9 cellular contexts compared by ENCODE assay signal in genomic region chr11:73218830-73219215, GRCh38. TPM values are rescaled to one million over a fixed set of nuclear protein-coding genes. Genes with fewer than 3 reads are reported as not detected.
DNase-seq lines count a peak whose midpoint lies in the region; ATAC-seq and TF ChIP-seq lines count a peak whose summit lies in the region.
"Had no signal": no experiment of that assay in that cellular context is flagged by ENCODE, and none has a peak within 500 bp of the region (broad histone marks: within the 10 kb centered on the region; RNA-seq: fewer than 3 reads in every experiment).

No MANE protein-coding gene starts in this region.

- H3K9ac ChIP-seq in OCI-LY1 (ENCODE audit: low read length): no peak overlapping the region
- peak overlapping the region; percentile 47 to 70 for H3K9ac ChIP-seq in mucosa of rectum (ENCODE audit: low read depth in 1 of 2, low read length in 2 of 2)

- H3K27me3 Mint-ChIP-seq in activated CD8-positive, alpha-beta memory T cell treated with anti-CD3 and anti-CD28 coated beads, Interleukin-2, amount 10 ng/mL, durations not matched to agents 7 days and 5 days: peaks cover 38% of the 10 kb centered on the region

- H3K9me3 Mint-ChIP-seq in activated CD8-positive, alpha-beta memory T cell treated with anti-CD3 and anti-CD28 coated beads, Interleukin-2, amount 10 ng/mL, durations not matched to agents 7 days and 5 days (ENCODE audit: low read depth): no peaks in the 10 kb centered on the region

- no peaks in the 10 kb centered on the region for H3K36me3 Mint-ChIP-seq in activated CD8-positive, alpha-beta memory T cell treated with anti-CD3 and anti-CD28 coated beads, Interleukin-2, amount 10 ng/mL, durations not matched to agents 7 days and 5 days

- intact Hi-C loops in thyroid gland (cut with DNase I): no loop called here

- H4K20me1 ChIP-seq in OCI-LY1 (ENCODE audit: insufficient read depth, low read length): no peaks in the 10 kb centered on the region

- H3K27me3 ChIP-seq in OCI-LY1 (ENCODE audit: insufficient read depth, low read length): peaks cover under 1% of the 10 kb centered on the region; the same call in 1 of the 2 replicates
- H3K27me3 ChIP-seq in ectodermal cell (ENCODE audit: control insufficient read depth, insufficient read depth, low read length, poor library complexity, severe bottlenecking): peaks cover 36% of the 10 kb centered on the region
- no peaks in the 10 kb centered on the region for H3K27me3 ChIP-seq in mucosa of rectum (ENCODE audit: control insufficient read depth in 2 of 2, insufficient read depth in 2 of 2, low read length in 2 of 2)
- H3K27me3 ChIP-seq in thyroid gland: no peaks in the 10 kb centered on the region
- H3K27me3 ChIP-seq: SJSA1 had no signal

- H3K4me1 ChIP-seq in OCI-LY1 (ENCODE audit: insufficient read depth, low read length, severe bottlenecking): no peaks in the 10 kb centered on the region
- peaks cover 7% of the 10 kb centered on the region for H3K4me1 ChIP-seq in ectodermal cell (ENCODE audit: control insufficient read depth, insufficient read depth, low read length)
- peaks cover 12 to 15% of the 10 kb centered on the region in 2 donors for H3K4me1 ChIP-seq in mucosa of rectum (ENCODE audit: control insufficient read depth in 2 of 2, insufficient read depth in 2 of 2, low read length in 2 of 2)
- H3K4me1 ChIP-seq in thyroid gland: peaks cover 56 to 62% of the 10 kb centered on the region in 2 donors
- H3K4me1 ChIP-seq: SJSA1 had no signal

- peak overlapping the region; percentile 64; the same call in 1 of the 2 replicates for H3K4me2 ChIP-seq in OCI-LY1 (ENCODE audit: low read length)

- WGBS in ectodermal cell, 2 experiments: 41 to 42% methylated on average over 9 of the region's 9 CpGs
- 26 to 43% methylated on average over 5 to 6 of the region's 9 CpGs for WGBS in thyroid gland, 2 donors

- DNase-seq in thyroid gland (no peak), NCI-H2227 (lab: John Stamatoyannopoulos, UW; ENCODE audit: unreplicated experiment) (no peak), NCI-H82 treated with DMSO at 0.1 percent for 48 hours (lab: John Stamatoyannopoulos, UW; ENCODE audit: unreplicated experiment) (no peak)
- DNase-seq in activated CD8-positive, alpha-beta memory T cell treated with anti-CD3 and anti-CD28 coated beads, Interleukin-2, amount 10 ng/mL, durations not matched to agents 7 days and 5 days: no peak
- DNase-seq: activated gamma-delta T cell had no signal

- no peaks in the 10 kb centered on the region for H3K36me3 ChIP-seq in OCI-LY1 (ENCODE audit: insufficient read depth, low read length)
- H3K36me3 ChIP-seq in ectodermal cell (ENCODE audit: control insufficient read depth, insufficient read depth, low read length): no peaks in the 10 kb centered on the region
- no peaks in the 10 kb centered on the region for H3K36me3 ChIP-seq in mucosa of rectum (ENCODE audit: control insufficient read depth in 2 of 2, insufficient read depth in 2 of 2, low read length in 2 of 2)
- no peaks in the 10 kb centered on the region for H3K36me3 ChIP-seq in thyroid gland
- H3K36me3 ChIP-seq: SJSA1 had no signal

- H2AFZ ChIP-seq in OCI-LY1 (ENCODE audit: low read length): no peak overlapping the region

- no peaks in the 10 kb centered on the region for H3K9me3 ChIP-seq in OCI-LY1 (ENCODE audit: low read length)
- H3K9me3 ChIP-seq in ectodermal cell (ENCODE audit: control insufficient read depth, low read length): no peaks in the 10 kb centered on the region
- H3K9me3 ChIP-seq in mucosa of rectum (ENCODE audit: control insufficient read depth in 2 of 2, low read length in 2 of 2): no peaks in the 10 kb centered on the region
- no peaks in the 10 kb centered on the region for H3K9me3 ChIP-seq in thyroid gland
- H3K9me3 ChIP-seq: SJSA1 had no signal

- H3K27ac ChIP-seq in OCI-LY1 (ENCODE audit: low read depth, low read length, poor library complexity, severe bottlenecking): no peak overlapping the region
- H3K27ac ChIP-seq in ectodermal cell (ENCODE audit: insufficient read depth, low read depth, low read length, poor library complexity, severe bottlenecking): no peak overlapping the region
- H3K27ac ChIP-seq in mucosa of rectum (ENCODE audit: low read depth in 2 of 2, low read length in 2 of 2): peak overlapping the region; percentile 61 to 72
- peak overlapping the region; percentile 1 to 87 (median 82) for H3K27ac ChIP-seq in thyroid gland
- H3K27ac ChIP-seq: SJSA1 had no signal

- H3K4me3 Mint-ChIP-seq in activated CD8-positive, alpha-beta memory T cell treated with anti-CD3 and anti-CD28 coated beads, Interleukin-2, amount 10 ng/mL, durations not matched to agents 7 days and 5 days: no peak overlapping the region

- H3F3A ChIP-seq in OCI-LY1 (ENCODE audit: insufficient read depth, low read length): no peaks in the 10 kb centered on the region

- H3K27ac Mint-ChIP-seq in activated CD8-positive, alpha-beta memory T cell treated with anti-CD3 and anti-CD28 coated beads, Interleukin-2, amount 10 ng/mL, durations not matched to agents 7 days and 5 days: no peak overlapping the region

- peaks cover 7% of the 10 kb centered on the region for H3K4me1 Mint-ChIP-seq in activated CD8-positive, alpha-beta memory T cell treated with anti-CD3 and anti-CD28 coated beads, Interleukin-2, amount 10 ng/mL, durations not matched to agents 7 days and 5 days

- no peaks in the 10 kb centered on the region for H3K79me2 ChIP-seq in OCI-LY1 (ENCODE audit: insufficient read depth, low read length)

- no peak for ATAC-seq in activated CD8-positive, alpha-beta memory T cell treated with anti-CD3 and anti-CD28 coated beads, Interleukin-2, amount 10 ng/mL, durations not matched to agents 7 days and 5 days

- H3K4me3 ChIP-seq in OCI-LY1 (ENCODE audit: low read depth, low read length, poor library complexity, severe bottlenecking) (no peak overlapping the region), ectodermal cell (ENCODE audit: insufficient read depth, low read depth, low read length) (peak overlapping the region; percentile 39), mucosa of rectum (ENCODE audit: low read length in 2 of 2) (peak overlapping the region; percentile 67 to 76), thyroid gland (replicated peaks in 1 of 3) (peak overlapping the region; percentile 52 to 58 (median 53))
- H3K4me3 ChIP-seq: SJSA1 had no signal

- CTCF ChIA-PET in activated CD8-positive, alpha-beta memory T cell treated with anti-CD3 and anti-CD28 coated beads, Interleukin-2, amount 10 ng/mL, durations not matched to agents 7 days and 5 days (lab: Charles Lee): interaction anchor here (0.9 to 1.5 kb wide), 2 partner anchors 18 to 34 kb away, joined by 3 to 4 read pairs; no protein-coding TSS in a partner anchor

- no peaks in the 10 kb centered on the region for H3K9me2 ChIP-seq in OCI-LY1 (ENCODE audit: low read depth, low read length)

- TF ChIP-seq POLR2A in thyroid gland (IDR thresholded peaks at IDR 0.05): no peak

- TF ChIP-seq CTCF in OCI-LY1 (IDR thresholded peaks at IDR 0.05; ENCODE audit: low read length): no peak
- TF ChIP-seq CTCF in thyroid gland (IDR thresholded peaks at IDR 0.05): no peak

RNA-seq across cellular contexts. Expression of gene P2RY2, which starts 0.7 kb away (rescaled TPM):
- 0.72 TPM for polyA plus RNA-seq in ectodermal cell (2013, experiment 1 of 4)
- polyA plus RNA-seq in ectodermal cell (2013, experiment 2 of 4): 1.2 TPM
- 0.85 TPM for polyA plus RNA-seq in ectodermal cell (2013, experiment 3 of 4)
- 0.85 TPM for polyA plus RNA-seq in ectodermal cell (2013, experiment 4 of 4)
- total RNA-seq in thyroid gland: 10 to 100 TPM; 29.3 to 38.1 (median 37.7) TPM
- total RNA-seq in activated CD8-positive, alpha-beta memory T cell treated with anti-CD3 and anti-CD28 coated beads, Interleukin-2, amount 10 ng/mL, durations not matched to agents 7 days and 5 days: not detected
- total RNA-seq: SJSA1 had no signal

RNA-seq across cellular contexts. Expression of gene P2RY6, which starts 53.3 kb away (rescaled TPM):
- 0.89 TPM for polyA plus RNA-seq in ectodermal cell (2013, experiment 1 of 4)
- polyA plus RNA-seq in ectodermal cell (2013, experiment 2 of 4): not detected
- not detected for polyA plus RNA-seq in ectodermal cell (2013, experiment 3 of 4)
- polyA plus RNA-seq in ectodermal cell (2013, experiment 4 of 4): not detected
- 1 to 10 TPM in 3 of 4 donors, under 1 TPM in 1; 0.93 to 4.0 (median 2.8) TPM for total RNA-seq in thyroid gland
- not detected for total RNA-seq in activated CD8-positive, alpha-beta memory T cell treated with anti-CD3 and anti-CD28 coated beads, Interleukin-2, amount 10 ng/mL, durations not matched to agents 7 days and 5 days
- total RNA-seq: SJSA1 had no signal

Comparison
In these comparisons a context has a peak if more than half of its experiments do, and no peak if none do; other contexts are left out.
1. H3K27ac ChIP-seq: peak in mucosa of rectum (2 of 2) and thyroid gland (3 of 3); none in OCI-LY1 (single experiment) and ectodermal cell (single experiment).
2. RNA of gene P2RY2, which starts 0.7 kb away (total RNA-seq): 29.3 to 38.1 TPM in thyroid gland; not detected in activated CD8-positive, alpha-beta memory T cell treated with anti-CD3 and anti-CD28 coated beads, Interleukin-2, amount 10 ng/mL, durations not matched to agents 7 days and 5 days; every median in the first group is over 10 times any median in the second.